ENCODE assay signal across 10 cellular contexts in genomic region chrX:23883737-23884354, GRCh38. TPM values are rescaled to one million over a fixed set of nuclear protein-coding genes. Genes with fewer than 3 reads are reported as not detected.
A peak's percentile ranks its signal among the peaks of the same experiment; 100 is the strongest.
DNase-seq lines count a peak whose midpoint lies in the region; ATAC-seq, FAIRE-seq and TF ChIP-seq lines count a peak whose summit lies in the region.
"Had no signal": no experiment of that assay in that cellular context is flagged by ENCODE, and none has a peak within 500 bp of the region (broad histone marks: within the 10 kb centered on the region; RNA-seq: fewer than 3 reads in every experiment).

No MANE protein-coding gene starts in this region.

- H3K9me3 ChIP-seq in mesodermal cell (ENCODE audit: control insufficient read depth, low read length) = no peaks in the 10 kb centered on the region

- no peak for TF ChIP-seq CTCF in GM10266 (IDR thresholded peaks at IDR 0.05; ENCODE audit: control insufficient read depth, insufficient read depth, low read depth, missing control alignments)

- H3K4me1 ChIP-seq in mesodermal cell (ENCODE audit: control insufficient read depth, insufficient read depth, low read length, poor library complexity, severe bottlenecking) = peaks cover 11% of the 10 kb centered on the region

- H3K4me3 ChIP-seq in mesodermal cell (ENCODE audit: extremely low read depth, insufficient read depth, low read length, poor library complexity, severe bottlenecking) = no peak overlapping the region

- in situ Hi-C loops in KBM-7 (cut with MboI; ENCODE audit: low pct_unique_long_range_greater_than_20kb, low sequenced_read_pairs) = no loop called here

- FAIRE-seq in frontal cortex (lab: Jason Lieb, UNC) = no peak

- no peaks in the 10 kb centered on the region for H3K36me3 ChIP-seq in mesodermal cell (ENCODE audit: control insufficient read depth, insufficient read depth, low read length)

- 25 to 36% methylated on average over 2 to 5 of the region's 9 CpGs for WGBS in mesodermal cell (ENCODE audit: insufficient coverage in 2 of 2), 2 experiments

- DNase-seq in Daoy (ENCODE audit: low read depth) (peak; percentile 85), KBM-7 (peak; percentile 17), brain pericyte (ENCODE audit: low read depth, low spot score) (peak; percentile 51), frontal cortex (ENCODE audit: low spot score in 2 of 2) (no peak), GM10266 (ENCODE audit: extremely low spot score) (no peak), SHP77 treated with DMSO at 0.1 percent for 48 hours (lab: John Stamatoyannopoulos, UW) (no peak)
- DNase-seq: activated effector memory CD4-positive, alpha-beta T cell treated with Interleukin-2 at 50 U/mL for 16 hours; NCI-H1694 had no signal

- peak overlapping the region; percentile 71 for H3K27ac ChIP-seq in mesodermal cell (ENCODE audit: low read depth, low read length, severe bottlenecking)

- ATAC-seq in HG03342 (IDR thresholded peaks at IDR 0.05; ENCODE audit: unreplicated experiment) = no peak

RNA-seq across cellular contexts. Expression of gene APOO, which starts 23.9 kb away (rescaled TPM):
- total RNA-seq in Daoy (2014; rRNA removed; shearing (Covaris generic)) = 29.4 and 49.9 TPM in 2 replicates
- polyA plus RNA-seq in mesodermal cell (2013, experiment 1 of 2) = 30.2 TPM
- 45.9 TPM for polyA plus RNA-seq in mesodermal cell (2013, experiment 2 of 2)
- 27.7 TPM for total RNA-seq in frontal cortex

RNA-seq across cellular contexts. Expression of gene CXorf58, which starts 24.0 kb away (rescaled TPM):
- not detected in 2 replicates for total RNA-seq in Daoy (2014; rRNA removed; shearing (Covaris generic))
- polyA plus RNA-seq in mesodermal cell (2013, experiment 1 of 2) = not detected
- not detected for polyA plus RNA-seq in mesodermal cell (2013, experiment 2 of 2)
- total RNA-seq in frontal cortex = 0.82 TPM

Comparison
In these comparisons a context has a peak if more than half of its experiments do, and no peak if none do; other contexts are left out.
1. DNase-seq: peak in Daoy (single experiment), KBM-7 (single experiment) and brain pericyte (single experiment); none in frontal cortex (0 of 2), GM10266 (single experiment) and SHP77 treated with DMSO at 0.1 percent for 48 hours (single experiment).